8 cellular contexts compared by ENCODE assay signal in genomic region chr12:27305673-27306504, GRCh38. TPM values are rescaled to one million over a fixed set of nuclear protein-coding genes. Genes with fewer than 3 reads are reported as not detected.
DNase-seq lines count a peak whose midpoint lies in the region; ATAC-seq and TF ChIP-seq lines count a peak whose summit lies in the region.

No MANE protein-coding gene starts in this region.

- no peaks in the 10 kb centered on the region for H3K27me3 Mint-ChIP-seq in CD4-positive, alpha-beta T cell

- no peak for TF ChIP-seq POLR2A in lower leg skin (IDR thresholded peaks at IDR 0.05)

- peaks cover 30% of the 10 kb centered on the region for H3K36me3 Mint-ChIP-seq in CD4-positive, alpha-beta T cell (ENCODE audit: low read depth)

- H3K4me3 ChIP-seq in fibroblast of lung (replicated peaks in 1 of 4; ENCODE audit: control extremely low read depth in 1 of 4, insufficient read depth in 1 of 4, low read depth in 3 of 4, low read length in 4 of 4) (no peak overlapping the region), psoas muscle (no peak overlapping the region), lower leg skin (ENCODE audit: low read depth, poor library complexity, severe bottlenecking) (no peak overlapping the region)

- H2AFZ ChIP-seq in fibroblast of lung (ENCODE audit: low read length), result no peak overlapping the region

- no peak overlapping the region for H3K4me3 Mint-ChIP-seq in CD4-positive, alpha-beta T cell

- peak overlapping the region; percentile 67 for H3K27ac Mint-ChIP-seq in CD4-positive, alpha-beta T cell

- H3K36me3 ChIP-seq in fibroblast of lung (ENCODE audit: control insufficient read depth, insufficient read depth, low read length), result no peaks in the 10 kb centered on the region
- peaks cover 0 to 41% of the 10 kb centered on the region in 2 donors for H3K36me3 ChIP-seq in psoas muscle (ENCODE audit: insufficient read depth in 1 of 2, low read depth in 1 of 2)

- H3K27me3 ChIP-seq in CD4-positive, alpha-beta T cell (ENCODE audit: control insufficient read depth, insufficient read depth, low read length), result no peaks in the 10 kb centered on the region
- H3K27me3 ChIP-seq in fibroblast of lung (ENCODE audit: control insufficient read depth, insufficient read depth, low read length) (no peaks in the 10 kb centered on the region), psoas muscle (ENCODE audit: insufficient read depth in 3 of 3, low read length in 2 of 3) (no peaks in the 10 kb centered on the region)

- no peak for ATAC-seq in CD4-positive, alpha-beta T cell (ENCODE audit: poor library complexity)
- no peak for ATAC-seq in psoas muscle
- ATAC-seq in HG03469 (IDR thresholded peaks at IDR 0.05; ENCODE audit: unreplicated experiment), result no peak

- no peak overlapping the region for H3K9ac ChIP-seq in fibroblast of lung (ENCODE audit: insufficient read depth, low read length)

- H4K20me1 ChIP-seq in fibroblast of lung (ENCODE audit: control insufficient read depth, extremely low read depth, insufficient read depth, low read length), result no peaks in the 10 kb centered on the region

- DNase-seq in CD4-positive, alpha-beta T cell, result no peak
- DNase-seq in LHCN-M2 (ENCODE audit: low read depth) (peak; percentile 42), SHP77 (lab: John Stamatoyannopoulos, UW) (peak; percentile 20 to 40), fibroblast of lung (ENCODE audit: low read depth in 2 of 2) (peak; percentile 44 to 78), psoas muscle (no peak), DMS153 (lab: John Stamatoyannopoulos, UW) (no peak), lower leg skin (ENCODE audit: low spot score in 2 of 2) (no peak)

- H3K9me3 Mint-ChIP-seq in CD4-positive, alpha-beta T cell, result no peaks in the 10 kb centered on the region

- intact Hi-C loops in CD4-positive, alpha-beta T cell (cut with DNase I, micrococcal nuclease), result loop anchor here (1.0 to 10.0 kb wide), 9 partner anchors 164 to 1839 kb away; partner anchors contain the start of genes BHLHE41 (in 1 of the 2), FAR2 (in 1 of the 2), FGFR1OP2 (in 1 of the 2) and INTS13 (in 1 of the 2)
- intact Hi-C loops in psoas muscle (cut with DNase I), result loop anchor here in 1 of 2 donors (1.0 to 5.0 kb wide), 3 partner anchors 62 to 454 kb away; partner anchors contain the start of gene STK38L
- intact Hi-C loops in lower leg skin (cut with DNase I; ENCODE audit: low total_unique reads), result loop anchor here (5.0 kb wide), 1 partner anchor 289 kb away; no protein-coding TSS in a partner anchor

- POLR2A ChIA-PET in CD4-positive, alpha-beta T cell (lab: Charles Lee), result interaction anchor here (0.7 to 2.2 kb wide), 6 partner anchors 11 to 473 kb away, joined by 3 to 7 read pairs (median 6); partner anchors contain the start of genes ITPR2, MED21 and TM7SF3

- H3K9me3 ChIP-seq in CD4-positive, alpha-beta T cell (ENCODE audit: control insufficient read depth, low read length), result no peaks in the 10 kb centered on the region
- no peaks in the 10 kb centered on the region for H3K9me3 ChIP-seq in fibroblast of lung (ENCODE audit: control insufficient read depth, insufficient read depth, low read depth, low read length)
- no peaks in the 10 kb centered on the region for H3K9me3 ChIP-seq in psoas muscle

- 89 to 98% (median 91%) methylated on average over 1 of the region's 1 CpG for WGBS in psoas muscle, 3 donors
- 81 to 93% methylated on average over 1 of the region's 1 CpG for WGBS in lower leg skin, 2 donors

- no peak overlapping the region for H3K27ac ChIP-seq in CD4-positive, alpha-beta T cell (ENCODE audit: low read depth, low read length)
- H3K27ac ChIP-seq in fibroblast of lung (ENCODE audit: insufficient read depth, low read length) (no peak overlapping the region), psoas muscle (no peak overlapping the region)

- no peak overlapping the region for H3K4me2 ChIP-seq in fibroblast of lung (ENCODE audit: extremely low read depth, insufficient read depth, low read length)

- H3K4me1 ChIP-seq in fibroblast of lung (ENCODE audit: control insufficient read depth, extremely low read depth, insufficient read depth, low read length) (peaks cover 4% of the 10 kb centered on the region), psoas muscle (no peaks in the 10 kb centered on the region)

- peaks cover 4% of the 10 kb centered on the region for H3K4me1 Mint-ChIP-seq in CD4-positive, alpha-beta T cell (ENCODE audit: low read depth)

- TF ChIP-seq CTCF in CD4-positive, alpha-beta T cell (IDR thresholded peaks at IDR 0.05), result peak; percentile 71
- peak in 1 of 2 donors; percentile 31 for TF ChIP-seq CTCF in fibroblast of lung (conservative IDR thresholded peaks at IDR 0.05 in 1 of 2, IDR thresholded peaks at IDR 0.05 in 1 of 2; ENCODE audit: low read depth in 1 of 2, low read length in 2 of 2)
- TF ChIP-seq CTCF in psoas muscle (IDR thresholded peaks at IDR 0.05), result peak; percentile 67
- no peak for TF ChIP-seq CTCF in lower leg skin (IDR thresholded peaks at IDR 0.05)

- CTCF ChIA-PET in CD4-positive, alpha-beta T cell (lab: Charles Lee), result interaction anchor here (0.6 to 2.8 kb wide), 15 partner anchors 9 to 1208 kb away, joined by 3 to 18 read pairs (median 5); partner anchors contain the start of gene TM7SF3

- no peaks in the 10 kb centered on the region for H3K79me2 ChIP-seq in fibroblast of lung (ENCODE audit: control insufficient read depth, insufficient read depth, low read length)

RNA-seq across cellular contexts. Expression of gene BMAL2, which starts 26.7 kb away (rescaled TPM):
- under 1 TPM; 0.16 to 0.17 TPM for total RNA-seq in CD4-positive, alpha-beta T cell
- total RNA-seq in LHCN-M2 (2014; rRNA removed) (21.3 and 25.1 TPM in 2 replicates), fibroblast of lung (23.9 and 44.9 TPM in 2 replicates), psoas muscle (under 1 TPM; 0.13 to 0.79 (median 0.31) TPM), lower leg skin (10 to 100 TPM; 11.6 to 24.2 (median 19.1) TPM)
- polyA plus RNA-seq in LHCN-M2 (2012), result 5.8 TPM
- polyA plus RNA-seq in fibroblast of lung (15.5 and 35.6 TPM in 2 replicates), psoas muscle (under 1 TPM; 0.04 to 0.31 (median 0.08) TPM)
- polyA plus RNA-seq in fibroblast of lung (2012), result 13.5 and 29.2 TPM in 2 replicates
- polyA minus RNA-seq in fibroblast of lung (ENCODE audit: low replicate concordance), result 1.9 and 5.9 TPM in 2 replicates

Comparison
In these comparisons a context has a peak if more than half of its experiments do, and no peak if none do; other contexts are left out.
1. DNase-seq: peak in LHCN-M2 (single experiment), SHP77 (2 of 2) and fibroblast of lung (2 of 2); none in CD4-positive, alpha-beta T cell (0 of 10), psoas muscle (0 of 2), DMS153 (single experiment) and lower leg skin (0 of 2).
2. CTCF ChIP-seq: peak in CD4-positive, alpha-beta T cell (single experiment) and psoas muscle (single experiment); none in lower leg skin (0 of 3).
3. RNA of gene BMAL2, which starts 26.7 kb away (total RNA-seq): 23.9 to 44.9 TPM in fibroblast of lung, 21.3 to 25.1 TPM in LHCN-M2 and 11.6 to 24.2 TPM in lower leg skin; 0.13 to 0.79 TPM in psoas muscle and 0.16 to 0.17 TPM in CD4-positive, alpha-beta T cell; every median in the first group is over 4 times any median in the second.